ENCODE assay signal across 8 cellular contexts in genomic region chr17:42387663-42388380, GRCh38. TPM values are rescaled to one million over a fixed set of nuclear protein-coding genes. Genes with fewer than 3 reads are reported as not detected.
DNase-seq lines count a peak whose midpoint lies in the region; ATAC-seq, FAIRE-seq and TF ChIP-seq lines count a peak whose summit lies in the region.

No MANE protein-coding gene starts in this region.

- FAIRE-seq in bronchial epithelial cell (lab: Jason Lieb, UNC), result no peak

- H3K4me3 ChIP-seq in HUES64 (ENCODE audit: low read length) (peak overlapping the region; percentile 96), bronchial epithelial cell (ENCODE audit: low read depth, low read length) (peak overlapping the region; percentile 72)

- peak; percentile 12 for ATAC-seq in SK-N-SH treated with all-trans-retinoic acid at 6 μM for 48 hours

- TF ChIP-seq CTCF in bronchial epithelial cell (IDR thresholded peaks at IDR 0.05; ENCODE audit: insufficient read depth, low read length, severe bottlenecking), result no peak

- DNase-seq in DMS153 treated with DMSO at 0.1 percent for 48 hours (lab: John Stamatoyannopoulos, UW; ENCODE audit: unreplicated experiment) (peak; percentile 11), DMS153 (lab: John Stamatoyannopoulos, UW) (no peak), bronchial epithelial cell (ENCODE audit: low read depth) (peak; percentile 69), globus pallidus (ENCODE audit: low spot score) (no peak)
- DNase-seq in stimulated activated CD4-positive, alpha-beta T cell treated with anti-CD3 and anti-CD28 coated beads, Interleukin-4, amount 100 ng/mL, for 4 hours, result peak; percentile 10 to 24

- H3K9me3 ChIP-seq in HUES64 (ENCODE audit: insufficient read depth, low read depth, low read length), result no peaks in the 10 kb centered on the region

- H3K27ac ChIP-seq in HUES64 (ENCODE audit: low read depth, low read length) (peak overlapping the region; percentile 91), layer of hippocampus (ENCODE audit: low read depth, low read length) (peak overlapping the region; percentile 96)

- H3K27me3 ChIP-seq in HUES64 (ENCODE audit: insufficient read depth, low read length) (no peaks in the 10 kb centered on the region), bronchial epithelial cell (ENCODE audit: control insufficient read depth, insufficient read depth, low read length) (no peaks in the 10 kb centered on the region), layer of hippocampus (ENCODE audit: control insufficient read depth, insufficient read depth, low read length) (no peaks in the 10 kb centered on the region)

- H3K9ac ChIP-seq in HUES64 (ENCODE audit: low read depth, low read length), result peak overlapping the region; percentile 78

- WGBS in HUES64, result under 1% methylated on average over 61 of the region's 61 CpGs

- H3K4me1 ChIP-seq in HUES64 (ENCODE audit: insufficient read depth, low read length), result peaks cover 22% of the 10 kb centered on the region

- H3K36me3 ChIP-seq in HUES64 (ENCODE audit: insufficient read depth, low read length), result peaks cover 5% of the 10 kb centered on the region; the same call in 1 of the 2 replicates
- peaks cover 2% of the 10 kb centered on the region for H3K36me3 ChIP-seq in bronchial epithelial cell (ENCODE audit: control insufficient read depth, insufficient read depth, low read length)

TF ChIP-seq in SK-N-SH treated with all-trans-retinoic acid at 6 μM for 48 hours, 23 proteins besides CTCF, POLR2A, EP300 and RAD21:
- TF ChIP-seq ESRRG (CRISPR knock-in tag; IDR thresholded peaks at IDR 0.05) (no peak), ZFP3 (CRISPR knock-in tag; IDR thresholded peaks at IDR 0.05) (no peak), TSHZ2 (CRISPR knock-in tag; IDR thresholded peaks at IDR 0.05) (no peak), TOX (CRISPR knock-in tag; IDR thresholded peaks at IDR 0.05; ENCODE audit: borderline replicate concordance) (no peak), OSR1 (CRISPR knock-in tag; IDR thresholded peaks at IDR 0.05) (no peak), BACH2 (CRISPR knock-in tag; IDR thresholded peaks at IDR 0.05; ENCODE audit: borderline replicate concordance) (no peak), ZC3H10 (CRISPR knock-in tag; IDR thresholded peaks at IDR 0.05) (no peak), GLIS3 (CRISPR knock-in tag; IDR thresholded peaks at IDR 0.05) (no peak), TCF4 (CRISPR knock-in tag; IDR thresholded peaks at IDR 0.05; ENCODE audit: borderline replicate concordance) (no peak), ZNF8 (CRISPR knock-in tag; IDR thresholded peaks at IDR 0.05) (no peak)
- TF ChIP-seq, protein P1, sequence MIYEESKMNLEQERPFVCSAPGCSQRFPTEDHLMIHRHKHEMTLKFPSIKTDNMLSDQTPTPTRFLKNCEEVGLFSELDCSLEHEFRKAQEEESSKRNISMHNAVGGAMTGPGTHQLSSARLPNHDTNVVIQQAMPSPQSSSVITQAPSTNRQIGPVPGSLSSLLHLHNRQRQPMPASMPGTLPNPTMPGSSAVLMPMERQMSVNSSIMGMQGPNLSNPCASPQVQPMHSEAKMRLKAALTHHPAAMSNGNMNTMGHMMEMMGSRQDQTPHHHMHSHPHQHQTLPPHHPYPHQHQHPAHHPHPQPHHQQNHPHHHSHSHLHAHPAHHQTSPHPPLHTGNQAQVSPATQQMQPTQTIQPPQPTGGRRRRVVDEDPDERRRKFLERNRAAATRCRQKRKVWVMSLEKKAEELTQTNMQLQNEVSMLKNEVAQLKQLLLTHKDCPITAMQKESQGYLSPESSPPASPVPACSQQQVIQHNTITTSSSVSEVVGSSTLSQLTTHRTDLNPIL (CRISPR knock-in tag; IDR thresholded peaks at IDR 0.05; ENCODE audit: low read depth), result no peak
- TF ChIP-seq, protein P2, sequence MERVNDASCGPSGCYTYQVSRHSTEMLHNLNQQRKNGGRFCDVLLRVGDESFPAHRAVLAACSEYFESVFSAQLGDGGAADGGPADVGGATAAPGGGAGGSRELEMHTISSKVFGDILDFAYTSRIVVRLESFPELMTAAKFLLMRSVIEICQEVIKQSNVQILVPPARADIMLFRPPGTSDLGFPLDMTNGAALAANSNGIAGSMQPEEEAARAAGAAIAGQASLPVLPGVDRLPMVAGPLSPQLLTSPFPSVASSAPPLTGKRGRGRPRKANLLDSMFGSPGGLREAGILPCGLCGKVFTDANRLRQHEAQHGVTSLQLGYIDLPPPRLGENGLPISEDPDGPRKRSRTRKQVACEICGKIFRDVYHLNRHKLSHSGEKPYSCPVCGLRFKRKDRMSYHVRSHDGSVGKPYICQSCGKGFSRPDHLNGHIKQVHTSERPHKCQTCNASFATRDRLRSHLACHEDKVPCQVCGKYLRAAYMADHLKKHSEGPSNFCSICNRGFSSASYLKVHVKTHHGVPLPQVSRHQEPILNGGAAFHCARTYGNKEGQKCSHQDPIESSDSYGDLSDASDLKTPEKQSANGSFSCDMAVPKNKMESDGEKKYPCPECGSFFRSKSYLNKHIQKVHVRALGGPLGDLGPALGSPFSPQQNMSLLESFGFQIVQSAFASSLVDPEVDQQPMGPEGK (CRISPR knock-in tag; IDR thresholded peaks at IDR 0.05; ENCODE audit: borderline replicate concordance), result no peak

RNA-seq across cellular contexts. Expression of gene STAT3, which starts 0.4 kb away (rescaled TPM):
- 50.2 TPM for polyA plus RNA-seq in HUES64 (2013, experiment 1 of 2)
- polyA plus RNA-seq in HUES64 (2013, experiment 2 of 2), result 47.3 TPM
- 40.0 and 56.6 TPM in 2 replicates for total RNA-seq in bronchial epithelial cell

RNA-seq across cellular contexts. Expression of gene CAVIN1, which starts 35.2 kb away (rescaled TPM):
- polyA plus RNA-seq in HUES64 (2013, experiment 1 of 2), result 12.7 TPM
- polyA plus RNA-seq in HUES64 (2013, experiment 2 of 2), result 12.7 TPM
- 126 and 159 TPM in 2 replicates for total RNA-seq in bronchial epithelial cell

Comparison
In these comparisons a context has a peak if more than half of its experiments do, and no peak if none do; other contexts are left out.
1. DNase-seq: peak in DMS153 treated with DMSO at 0.1 percent for 48 hours (single experiment), bronchial epithelial cell (single experiment) and stimulated activated CD4-positive, alpha-beta T cell treated with anti-CD3 and anti-CD28 coated beads, Interleukin-4, amount 100 ng/mL, for 4 hours (2 of 2); none in DMS153 (single experiment) and globus pallidus (single experiment).